ENCODE assay signal across 18 cellular contexts in genomic region chr9:101376117-101376866, GRCh38. TPM values are rescaled to one million over a fixed set of nuclear protein-coding genes. Genes with fewer than 3 reads are reported as not detected.
DNase-seq lines count a peak whose midpoint lies in the region; ATAC-seq and TF ChIP-seq lines count a peak whose summit lies in the region.
"Had no signal": no experiment of that assay in that cellular context is flagged by ENCODE, and none has a peak within 500 bp of the region (broad histone marks: within the 10 kb centered on the region; RNA-seq: fewer than 3 reads in every experiment).

No MANE protein-coding gene starts in this region.

- H3K9me3 ChIP-seq in body of pancreas = no peaks in the 10 kb centered on the region
- H3K9me3 ChIP-seq: prostate gland had no signal

- H3K4me3 Mint-ChIP-seq in chondrocyte (ENCODE audit: unreplicated experiment) (no peak overlapping the region), nephron (no peak overlapping the region)
- H3K4me3 Mint-ChIP-seq: activated T-helper 1 cell treated with anti-CD3 and anti-CD28 coated beads, Interleukin-12 subunit alpha, Interleukin-12 subunit beta, Interleukin-2, Interleukin-4 antibody, amounts not matched to agents 30 ng/mL and 10 ng/mL and 1 ng/mL, durations not matched to agents 14 hours and 24 hours and 36 hours; stimulated activated naive B cell treated with anti-CD40 and anti-IgM and Interleukin-4, amounts not matched to agents 10 μg/mL and 1 μg/mL and 100 μg/mL, for 72 hours had no signal

- no peak overlapping the region for H3K27ac ChIP-seq in body of pancreas
- H3K27ac ChIP-seq: breast epithelium, C4-2B, prostate gland had no signal

- H3K9me3 Mint-ChIP-seq in chondrocyte (ENCODE audit: low read depth) (peaks cover 14% of the 10 kb centered on the region), nephron (peaks cover 25% of the 10 kb centered on the region)

- no peak for TF ChIP-seq CTCF in AG10803 (conservative IDR thresholded peaks at IDR 0.05; ENCODE audit: low read length)
- no peak for TF ChIP-seq CTCF in chondrocyte (IDR thresholded peaks at IDR 0.05)
- TF ChIP-seq CTCF in nephron (IDR thresholded peaks at IDR 0.05; ENCODE audit: unreplicated experiment in 3 of 3) = no peak
- no peak for TF ChIP-seq CTCF in body of pancreas (IDR thresholded peaks at IDR 0.05)

- no peak for TF ChIP-seq POLR2A in body of pancreas (IDR thresholded peaks at IDR 0.05)

- H3K4me1 Mint-ChIP-seq in chondrocyte (ENCODE audit: low read depth) (peaks cover 14% of the 10 kb centered on the region), nephron (peaks cover 20% of the 10 kb centered on the region)
- H3K4me1 Mint-ChIP-seq: stimulated activated naive B cell treated with anti-CD40 and anti-IgM and Interleukin-4, amounts not matched to agents 10 μg/mL and 1 μg/mL and 100 μg/mL, for 72 hours had no signal

- peak overlapping the region; percentile 70 for H3K27ac Mint-ChIP-seq in chondrocyte (ENCODE audit: unreplicated experiment)
- H3K27ac Mint-ChIP-seq in nephron = peak overlapping the region in 2 of 3 experiments; percentile 26 to 59
- H3K27ac Mint-ChIP-seq: activated T-helper 1 cell treated with anti-CD3 and anti-CD28 coated beads, Interleukin-12 subunit alpha, Interleukin-12 subunit beta, Interleukin-2, Interleukin-4 antibody, amounts not matched to agents 30 ng/mL and 10 ng/mL and 1 ng/mL, durations not matched to agents 14 hours and 24 hours and 36 hours; stimulated activated naive B cell treated with anti-CD40 and anti-IgM and Interleukin-4, amounts not matched to agents 10 μg/mL and 1 μg/mL and 100 μg/mL, for 72 hours had no signal

- peak; percentile 88 for DNase-seq in AG10803 (ENCODE audit: low read depth)
- DNase-seq in LHCN-M2 (ENCODE audit: low read depth) = peak; percentile 59
- DNase-seq in chondrocyte (ENCODE audit: low spot score) = no peak
- no peak for DNase-seq in activated T-cell treated with anti-CD3 and anti-CD28 coated beads, Interleukin-2, amount 50 U/mL, for 1 hour
- DNase-seq in NCI-H2029 (lab: John Stamatoyannopoulos, UW) = no peak
- DNase-seq in body of pancreas = no peak
- DNase-seq: activated CD4-positive, alpha-beta T cell treated with anti-CD3 and anti-CD28 coated beads for 4 hours; NCI-H2107; stimulated activated naive B cell treated with anti-CD40 and anti-IgM and Interleukin-4, amounts not matched to agents 10 μg/mL and 1 μg/mL and 100 μg/mL, for 72 hours had no signal

- 70 to 75% methylated on average over 6 of the region's 6 CpGs for WGBS in body of pancreas, 2 donors

- ATAC-seq in GM21717 (IDR thresholded peaks at IDR 0.05; ENCODE audit: unreplicated experiment) (no peak), body of pancreas (no peak)
- ATAC-seq: K562; stimulated activated naive B cell treated with anti-CD40 and anti-IgM and Interleukin-4, amounts not matched to agents 10 μg/mL and 1 μg/mL and 100 μg/mL, for 72 hours had no signal

- H3K36me3 Mint-ChIP-seq in chondrocyte (ENCODE audit: low read depth) (peaks cover 2% of the 10 kb centered on the region), nephron (ENCODE audit: low read depth) (no peaks in the 10 kb centered on the region)

- H3K27me3 ChIP-seq in body of pancreas = no peaks in the 10 kb centered on the region
- H3K27me3 ChIP-seq: breast epithelium had no signal

- no peaks in the 10 kb centered on the region for H3K27me3 Mint-ChIP-seq in chondrocyte (ENCODE audit: low read depth)
- no peaks in the 10 kb centered on the region for H3K27me3 Mint-ChIP-seq in nephron (ENCODE audit: low read depth)

- H3K4me3 ChIP-seq in AG10803 (ENCODE audit: low read length) (no peak overlapping the region), body of pancreas (no peak overlapping the region)
- H3K4me3 ChIP-seq: K562, prostate gland had no signal

- no peaks in the 10 kb centered on the region for H3K4me1 ChIP-seq in body of pancreas
- H3K4me1 ChIP-seq: breast epithelium, prostate gland had no signal

- H3K36me3 ChIP-seq in body of pancreas (replicated peaks in 1 of 2; ENCODE audit: insufficient read depth in 1 of 2, low read depth in 2 of 2) = no peaks in the 10 kb centered on the region
- H3K36me3 ChIP-seq: breast epithelium, prostate gland had no signal

- intact Hi-C loops in body of pancreas (cut with DNase I) = no loop called here

RNA-seq across cellular contexts. Expression of gene BAAT, which starts 8.5 kb away (rescaled TPM):
- total RNA-seq in LHCN-M2 (2014; rRNA removed) = 0.06 TPM in 1 of 2 replicates, not detected in the other
- polyA plus RNA-seq in LHCN-M2 (2012) = not detected
- total RNA-seq in chondrocyte = 0.10 to 0.26 TPM (median 0.24 TPM) in 3 replicates
- total RNA-seq in body of pancreas = 1 to 10 TPM; 1.0 to 2.6 TPM
- total RNA-seq: endothelial cell of umbilical vein, mesenteric fat pad, prostate gland had no signal

RNA-seq across cellular contexts. Expression of gene MRPL50, which starts 22.1 kb away (rescaled TPM):
- total RNA-seq in LHCN-M2 (2014; rRNA removed) = 13.5 and 14.6 TPM in 2 replicates
- 6.2 TPM for polyA plus RNA-seq in LHCN-M2 (2012)
- total RNA-seq in chondrocyte = 5.9 to 8.2 TPM (median 7.2 TPM) in 3 replicates
- 1 to 10 TPM; 3.6 to 7.3 TPM for total RNA-seq in body of pancreas

RNA-seq across cellular contexts. Expression of gene ZNF189, which starts 22.4 kb away (rescaled TPM):
- total RNA-seq in LHCN-M2 (2014; rRNA removed) = 12.1 and 14.6 TPM in 2 replicates
- 5.4 TPM for polyA plus RNA-seq in LHCN-M2 (2012)
- 17.9 to 21.0 TPM (median 18.5 TPM) in 3 replicates for total RNA-seq in chondrocyte
- total RNA-seq in body of pancreas = 10 to 100 TPM; 25.1 to 25.2 TPM

RNA-seq across cellular contexts. Expression of gene ALDOB, which starts 59.3 kb away (rescaled TPM):
- total RNA-seq in LHCN-M2 (2014; rRNA removed) (not detected in 2 replicates), chondrocyte (0.25 TPM in 1 of 3 replicates, not detected in the others), body of pancreas (10 to 100 TPM; 23.4 to 86.6 TPM)
- not detected for polyA plus RNA-seq in LHCN-M2 (2012)
- total RNA-seq: activated T-helper 1 cell treated with anti-CD3 and anti-CD28 coated beads, Interleukin-12 subunit alpha, Interleukin-12 subunit beta, Interleukin-2, Interleukin-4 antibody, amounts not matched to agents 30 ng/mL and 10 ng/mL and 1 ng/mL, durations not matched to agents 14 hours and 24 hours and 36 hours; endothelial cell of umbilical vein; prostate gland had no signal
- polyA plus RNA-seq: endothelial cell of umbilical vein, K562 had no signal

Comparison
In these comparisons a context has a peak if more than half of its experiments do, and no peak if none do; other contexts are left out.
1. DNase-seq: peak in AG10803 (single experiment) and LHCN-M2 (single experiment); none in chondrocyte (single experiment), activated T-cell treated with anti-CD3 and anti-CD28 coated beads, Interleukin-2, amount 50 U/mL, for 1 hour (single experiment), NCI-H2029 (single experiment) and body of pancreas (0 of 4).